In the genomic region with DNA sequence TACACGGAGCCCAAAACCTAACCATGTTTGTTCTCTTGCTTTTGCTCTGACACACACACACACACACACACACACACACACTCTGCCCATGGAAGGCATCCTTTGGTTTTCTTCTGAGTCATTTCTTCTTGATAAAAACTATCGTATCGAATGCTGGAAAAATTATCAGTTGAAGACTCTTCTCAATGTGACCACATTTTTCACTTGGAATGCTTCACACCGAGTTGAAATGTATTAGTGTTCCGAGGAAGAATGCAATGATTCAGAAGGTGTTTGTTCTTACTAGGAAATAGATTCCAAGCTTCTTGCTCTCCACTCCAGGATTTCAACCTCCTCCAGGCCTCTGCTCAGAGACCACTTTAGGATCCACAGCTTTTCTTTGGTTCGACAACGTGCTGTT, we compare ENCODE assay signal across 15 cellular contexts.
A peak's percentile ranks its signal among the peaks of the same experiment; 100 is the strongest.
DNase-seq lines count a peak whose midpoint lies in the region; ATAC-seq and TF ChIP-seq lines count a peak whose summit lies in the region.
"Had no signal": no experiment of that assay in that cellular context is flagged by ENCODE, and none has a peak within 500 bp of the region (broad histone marks: within the 10 kb centered on the region; RNA-seq: fewer than 3 reads in every experiment).

No MANE protein-coding gene starts in this region.

- no peaks in the 10 kb centered on the region for H3K9me2 ChIP-seq in Karpas-422 (replicated peaks; ENCODE audit: insufficient read depth, low read length)

- intact Hi-C loops in mammary epithelial cell (cut with micrococcal nuclease), result no loop called here
- intact Hi-C loops in left lung (cut with DNase I), result no loop called here

- H3K4me1 ChIP-seq in mammary epithelial cell (ENCODE audit: insufficient read depth, low read length) (peaks cover under 1% of the 10 kb centered on the region), left lung (peaks cover 5 to 6% of the 10 kb centered on the region in 2 donors), Karpas-422 (ENCODE audit: low read length) (no peaks in the 10 kb centered on the region)

- peak; percentile 13 for ATAC-seq in left lung
- ATAC-seq in HG03095 (IDR thresholded peaks at IDR 0.05; ENCODE audit: unreplicated experiment), result no peak

- H2AFZ ChIP-seq in mammary epithelial cell (ENCODE audit: low read depth, low read length) (peak overlapping the region; percentile 51), Karpas-422 (ENCODE audit: low read length) (no peak overlapping the region)

- H3K36me3 ChIP-seq in mammary epithelial cell (ENCODE audit: insufficient read depth, low read length) (no peaks in the 10 kb centered on the region), left lung (no peaks in the 10 kb centered on the region), Karpas-422 (ENCODE audit: insufficient read depth, low read length) (no peaks in the 10 kb centered on the region)

- BruUV-seq in mammary epithelial cell (replicated peaks; lab: Mats Ljungman, UMichigan), result no TSS peak

- H4K20me1 ChIP-seq in mammary epithelial cell (ENCODE audit: insufficient read depth, low read length), result no peaks in the 10 kb centered on the region
- H4K20me1 ChIP-seq in Karpas-422 (ENCODE audit: insufficient read depth, low read depth, low read length), result no peaks in the 10 kb centered on the region

- TF ChIP-seq CTCF in AG04449 (IDR thresholded peaks at IDR 0.05; ENCODE audit: insufficient read depth, low read length, missing control alignments), result no peak
- TF ChIP-seq CTCF in mammary epithelial cell (conservative IDR thresholded peaks at IDR 0.05 in 1 of 2, IDR thresholded peaks at IDR 0.05 in 1 of 2; ENCODE audit: extremely low read depth in 1 of 2, insufficient read depth in 1 of 2, low read depth in 1 of 2, low read length in 2 of 2), result no peak
- TF ChIP-seq CTCF in left lung (IDR thresholded peaks at IDR 0.05), result no peak

- H3K27me3 ChIP-seq in mammary epithelial cell (ENCODE audit: insufficient read depth, low read length), result no peaks in the 10 kb centered on the region
- H3K27me3 ChIP-seq in left lung, result no peaks in the 10 kb centered on the region
- no peaks in the 10 kb centered on the region for H3K27me3 ChIP-seq in Karpas-422 (ENCODE audit: low read length)

- DNase-seq in AG04449 (ENCODE audit: low read depth, low spot score) (peak; percentile 78), HS-27A (ENCODE audit: low read depth) (peak; percentile 81), mammary epithelial cell (peak; percentile 28), left lung (no peak), NCI-H1417 treated with DMSO at 0.1 percent for 48 hours (lab: John Stamatoyannopoulos, UW) (no peak), NK-92 (lab: John Stamatoyannopoulos, UW; ENCODE audit: unreplicated experiment) (no peak), Karpas-422 (no peak)
- DNase-seq: activated CD4-positive, alpha-beta T cell treated with anti-CD3 and anti-CD28 coated beads, Interleukin-2, amount 50 U/mL, for 4 hours; DMS79 treated with DMSO at 0.1 percent for 48 hours; GOT3; NCI-H2227 treated with DMSO at 0.1 percent for 48 hours; OCI-M1; posterior cingulate gyrus; stimulated activated CD4-positive, alpha-beta T cell treated with anti-CD3 and anti-CD28 coated beads, Interleukin-2, amount 100 ng/mL, for 24 hours had no signal

- in situ Hi-C loops in mammary epithelial cell (cut with MboI; ENCODE audit: low sequenced_read_pairs in 2 of 2), result no loop called here

- CTCF ChIA-PET in AG04449 (lab: Yijun Ruan, JAX), result interaction anchor here (1.1 to 3.5 kb wide), 3 partner anchors 11 to 101 kb away, joined by 3 to 12 read pairs (median 4); no protein-coding TSS in a partner anchor
- CTCF ChIA-PET in mammary epithelial cell (lab: Charles Lee; ENCODE audit: low non-redundant PET), result no interaction called here

- no peak overlapping the region for H3K9ac ChIP-seq in mammary epithelial cell (ENCODE audit: insufficient read depth, low read length)
- no peak overlapping the region for H3K9ac ChIP-seq in Karpas-422 (ENCODE audit: low read length)

- no peak overlapping the region for H3K4me3 ChIP-seq in AG04449 (ENCODE audit: low read depth, low read length)
- no peak overlapping the region for H3K4me3 ChIP-seq in mammary epithelial cell (replicated peaks in 1 of 3; ENCODE audit: insufficient read depth in 1 of 3, low read depth in 2 of 3, low read length in 3 of 3)
- H3K4me3 ChIP-seq in left lung, result no peak overlapping the region
- H3K4me3 ChIP-seq in Karpas-422 (ENCODE audit: low read length), result no peak overlapping the region

- no peak overlapping the region for H3K27ac ChIP-seq in mammary epithelial cell (ENCODE audit: insufficient read depth, low read depth, low read length)
- H3K27ac ChIP-seq in left lung, result no peak overlapping the region
- no peak overlapping the region for H3K27ac ChIP-seq in Karpas-422 (ENCODE audit: low read length)

- dilution Hi-C loops in mammary epithelial cell (cut with HindIII; ENCODE audit: low sequenced_read_pairs), result no loop called here

- H3K79me2 ChIP-seq in mammary epithelial cell (ENCODE audit: insufficient read depth, low read length) (no peaks in the 10 kb centered on the region), Karpas-422 (ENCODE audit: low read length) (no peaks in the 10 kb centered on the region)

- WGBS in mammary epithelial cell (ENCODE audit: low coverage, missing lambda C conversion rate), result 52% methylated on average over 7 of the region's 7 CpGs

- H3K9me3 ChIP-seq in mammary epithelial cell (replicated peaks; ENCODE audit: insufficient read depth, low read length) (no peaks in the 10 kb centered on the region), left lung (no peaks in the 10 kb centered on the region), Karpas-422 (ENCODE audit: low read length) (no peaks in the 10 kb centered on the region)

- H3K4me2 ChIP-seq in mammary epithelial cell (ENCODE audit: insufficient read depth, low read depth, low read length), result no peak overlapping the region
- H3K4me2 ChIP-seq in Karpas-422 (ENCODE audit: low read depth, low read length, poor library complexity, severe bottlenecking), result no peak overlapping the region

- POLR2A ChIA-PET in AG04449 (lab: Yijun Ruan, JAX), result interaction anchor here (1.0 to 1.6 kb wide), 3 partner anchors 8 to 78 kb away, joined by 3 to 7 read pairs (median 4); no protein-coding TSS in a partner anchor

Comparison
In these comparisons a context has a peak if more than half of its experiments do, and no peak if none do; other contexts are left out.
1. DNase-seq: peak in AG04449 (single experiment), HS-27A (single experiment) and mammary epithelial cell (single experiment); none in left lung (0 of 2), NCI-H1417 treated with DMSO at 0.1 percent for 48 hours (single experiment), NK-92 (single experiment) and Karpas-422 (single experiment).